2 cellular contexts compared by ENCODE assay signal in genomic region chr2:26760991-26761390, GRCh38. TPM values are rescaled to one million over a fixed set of nuclear protein-coding genes. Genes with fewer than 3 reads are reported as not detected.
"Had no signal": no experiment of that assay in that cellular context is flagged by ENCODE, and none has a peak within 500 bp of the region (broad histone marks: within the 10 kb centered on the region; RNA-seq: fewer than 3 reads in every experiment).

No MANE protein-coding gene starts in this region.

RNA-seq across cellular contexts. Expression of gene CENPA, which starts 24.9 kb away (rescaled TPM):
- total RNA-seq: ascending aorta, bronchial epithelial cell had no signal
